17 cellular contexts compared by ENCODE assay signal in the genomic region with DNA sequence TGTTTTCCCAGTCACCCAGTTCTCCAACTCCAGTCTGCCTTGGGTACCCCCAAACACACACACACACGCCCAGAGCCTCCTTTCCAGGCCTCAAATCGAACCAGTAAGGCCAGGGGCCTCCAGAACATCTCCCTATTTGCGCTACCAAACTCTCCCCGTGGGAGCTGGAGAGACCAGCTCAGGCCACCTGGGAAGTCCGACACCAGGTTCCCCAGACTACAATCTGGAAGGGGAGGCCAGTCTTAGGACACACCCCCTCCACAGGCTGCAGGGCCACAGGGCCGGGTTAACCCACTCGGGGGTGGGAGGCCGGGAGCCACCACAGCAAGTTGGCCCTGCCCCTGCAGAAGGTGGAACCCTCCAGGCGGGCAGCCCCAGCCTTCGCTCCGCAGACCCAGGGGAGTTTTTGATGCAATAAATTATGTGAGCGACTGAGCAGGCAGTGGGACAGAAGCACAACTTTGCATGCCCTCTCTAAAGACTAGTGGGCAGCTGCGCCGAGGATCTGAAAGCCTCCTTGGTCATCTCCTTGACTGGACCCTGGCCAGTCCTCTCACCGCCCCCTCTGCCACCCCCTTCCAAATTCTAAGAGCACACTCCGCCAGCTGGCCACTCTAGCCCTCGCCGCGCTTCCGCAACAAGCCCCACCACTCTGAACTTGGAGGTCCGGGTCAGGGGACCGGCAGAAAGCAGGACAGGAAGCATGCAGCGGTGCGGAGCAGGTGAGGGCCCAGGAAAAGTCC. TPM values are rescaled to one million over a fixed set of nuclear protein-coding genes. Genes with fewer than 3 reads are reported as not detected.
DNase-seq lines count a peak whose midpoint lies in the region; ATAC-seq, FAIRE-seq and TF ChIP-seq lines count a peak whose summit lies in the region.
"Had no signal": no experiment of that assay in that cellular context is flagged by ENCODE, and none has a peak within 500 bp of the region (broad histone marks: within the 10 kb centered on the region; RNA-seq: fewer than 3 reads in every experiment).

No MANE protein-coding gene starts in this region.

- H2AFZ ChIP-seq in osteoblast (ENCODE audit: low read length) (no peak overlapping the region), SK-N-SH (ENCODE audit: low read depth) (no peak overlapping the region)

- no peak for TF ChIP-seq EP300 in SK-N-SH (IDR thresholded peaks at IDR 0.05; ENCODE audit: borderline replicate concordance in 1 of 2, low read depth in 1 of 2, low read length in 1 of 2)

- TF ChIP-seq POLR2A in H54 (IDR thresholded peaks at IDR 0.05; ENCODE audit: low read depth, low read length), result no peak

- H3K4me1 ChIP-seq in CD4-positive, alpha-beta memory T cell (ENCODE audit: insufficient read depth, low read length), result peaks cover 14% of the 10 kb centered on the region
- H3K4me1 ChIP-seq in right atrium auricular region (peaks cover 0 to 28% of the 10 kb centered on the region in 2 donors), osteoblast (ENCODE audit: insufficient read depth, low read length) (no peaks in the 10 kb centered on the region), SK-N-SH (ENCODE audit: control insufficient read depth in 1 of 2, insufficient read depth in 2 of 2, low read depth in 1 of 2, low read length in 1 of 2) (peaks cover 0 to 17% of the 10 kb centered on the region in 2 experiments; a peak in 1 of 4 replicates)

- H3K9ac ChIP-seq in SK-N-SH, result no peak overlapping the region

- WGBS in SK-N-SH (ENCODE audit: low lambda C conversion rate), result 83% methylated on average over 12 of the region's 24 CpGs

- CTCF ChIA-PET in CD4-positive, alpha-beta memory T cell (lab: Charles Lee; ENCODE audit: partially characterized antibody), result interaction anchor here (3.0 kb wide), 1 partner anchor 15 kb away, joined by 8 read pairs; no protein-coding TSS in a partner anchor
- CTCF ChIA-PET in SK-N-SH (lab: Yijun Ruan, JAX), result interaction anchor here (0.7 to 25.3 kb wide), 6 partner anchors 13 to 254 kb away, joined by 3 to 1098 read pairs (median 3); no protein-coding TSS in a partner anchor
- CTCF ChIA-PET in activated CD8-positive, alpha-beta T cell treated with anti-CD3 and anti-CD28 coated beads, Interleukin-2, amount 10 ng/mL, durations not matched to agents 7 days and 5 days (lab: Charles Lee), result interaction anchor here (1.4 to 1.9 kb wide), 2 partner anchors 15 to 442 kb away, joined by 4 to 9 read pairs; no protein-coding TSS in a partner anchor

- no peaks in the 10 kb centered on the region for H3K36me3 Mint-ChIP-seq in CD4-positive, alpha-beta memory T cell
- H3K36me3 Mint-ChIP-seq in activated CD8-positive, alpha-beta T cell treated with anti-CD3 and anti-CD28 coated beads, Interleukin-2, amount 10 ng/mL, durations not matched to agents 7 days and 5 days (ENCODE audit: low read depth), result no peaks in the 10 kb centered on the region

- no peak overlapping the region for H3K27ac ChIP-seq in CD4-positive, alpha-beta memory T cell (ENCODE audit: low read depth, low read length)
- H3K27ac ChIP-seq in right atrium auricular region, result no peak overlapping the region
- H3K27ac ChIP-seq in osteoblast (ENCODE audit: low read depth, low read length), result no peak overlapping the region
- no peak overlapping the region; a peak in 1 of 4 replicates for H3K27ac ChIP-seq in SK-N-SH (ENCODE audit: low read depth in 2 of 2, low read length in 1 of 2)
- H3K27ac ChIP-seq: prostate gland had no signal

- H3K4me2 ChIP-seq in osteoblast (ENCODE audit: insufficient read depth, low read length) (no peak overlapping the region), SK-N-SH (no peak overlapping the region)

- no peak for ATAC-seq in activated CD8-positive, alpha-beta T cell treated with anti-CD3 and anti-CD28 coated beads, Interleukin-2, amount 10 ng/mL, durations not matched to agents 7 days and 5 days

- H3K27me3 Mint-ChIP-seq in CD4-positive, alpha-beta memory T cell, result peaks cover 30 to 35% of the 10 kb centered on the region in 2 donors
- H3K27me3 Mint-ChIP-seq in activated CD8-positive, alpha-beta T cell treated with anti-CD3 and anti-CD28 coated beads, Interleukin-2, amount 10 ng/mL, durations not matched to agents 7 days and 5 days (ENCODE audit: low read depth), result peaks cover 50% of the 10 kb centered on the region

- no peak overlapping the region for H3K27ac Mint-ChIP-seq in CD4-positive, alpha-beta memory T cell
- no peak overlapping the region for H3K27ac Mint-ChIP-seq in activated CD8-positive, alpha-beta T cell treated with anti-CD3 and anti-CD28 coated beads, Interleukin-2, amount 10 ng/mL, durations not matched to agents 7 days and 5 days
- H3K27ac Mint-ChIP-seq: activated B cell treated with CpG ODN at 0.5 μM for 24 hours; stimulated activated naive CD8-positive, alpha-beta T cell treated with anti-CD3 and anti-CD28 coated beads, Interleukin-15, Interleukin-2, amounts not matched to agents 100 ng/mL and 50 ng/mL, for 24 hours had no signal

- H3F3A ChIP-seq in SK-N-SH (replicated peaks; ENCODE audit: insufficient read depth), result no peaks in the 10 kb centered on the region

- H3K9me2 ChIP-seq in SK-N-SH, result no peaks in the 10 kb centered on the region

- H3K4me1 Mint-ChIP-seq in CD4-positive, alpha-beta memory T cell, result peaks cover 0 to 15% (median 3%) of the 10 kb centered on the region in 4 donors
- H3K4me1 Mint-ChIP-seq in activated CD8-positive, alpha-beta T cell treated with anti-CD3 and anti-CD28 coated beads, Interleukin-2, amount 10 ng/mL, durations not matched to agents 7 days and 5 days (ENCODE audit: low read depth), result no peaks in the 10 kb centered on the region

- TF ChIP-seq CTCF in WI38 (IDR thresholded peaks at IDR 0.05; ENCODE audit: low read depth, low read length), result no peak
- TF ChIP-seq CTCF in right atrium auricular region (IDR thresholded peaks at IDR 0.05), result no peak
- TF ChIP-seq CTCF in osteoblast (IDR thresholded peaks at IDR 0.05; ENCODE audit: extremely low read depth, low read depth, low read length), result no peak
- no peak for TF ChIP-seq CTCF in SK-N-SH (IDR thresholded peaks at IDR 0.05)

- no peaks in the 10 kb centered on the region for H3K9me3 ChIP-seq in CD4-positive, alpha-beta memory T cell (ENCODE audit: control insufficient read depth in 1 of 2, low read length in 2 of 2)
- H3K9me3 ChIP-seq in right atrium auricular region, result no peaks in the 10 kb centered on the region
- H3K9me3 ChIP-seq in osteoblast (ENCODE audit: low read depth, low read length), result no peaks in the 10 kb centered on the region
- no peaks in the 10 kb centered on the region for H3K9me3 ChIP-seq in SK-N-SH
- H3K9me3 ChIP-seq: prostate gland had no signal

- no peak for TF ChIP-seq RAD21 in SK-N-SH (IDR thresholded peaks at IDR 0.05; ENCODE audit: low read length)

- H3K79me2 ChIP-seq in osteoblast (ENCODE audit: insufficient read depth, low read length) (no peaks in the 10 kb centered on the region), SK-N-SH (ENCODE audit: insufficient read depth) (no peaks in the 10 kb centered on the region)

- intact Hi-C loops in CD4-positive, alpha-beta memory T cell (cut with micrococcal nuclease), result no loop called here

- H4K20me1 ChIP-seq in osteoblast (ENCODE audit: insufficient read depth, low read length) (no peaks in the 10 kb centered on the region), SK-N-SH (ENCODE audit: insufficient read depth) (no peaks in the 10 kb centered on the region)

- H3K4me3 ChIP-seq in CD4-positive, alpha-beta memory T cell (ENCODE audit: low read length in 2 of 2), result no peak overlapping the region
- H3K4me3 ChIP-seq in WI38 (ENCODE audit: low read depth, low read length) (peak overlapping the region; percentile 58), right atrium auricular region (peak overlapping the region; percentile 7 to 50), osteoblast (ENCODE audit: insufficient read depth, low read length) (peak overlapping the region; percentile 33), SK-N-SH (ENCODE audit: low read depth in 2 of 2, low read length in 1 of 2) (peak overlapping the region in 1 of 2 experiments; percentile 41; a peak in 1 of 4 replicates)

- DNase-seq in CD4-positive, alpha-beta memory T cell, result no peak
- no peak for DNase-seq in right atrium auricular region (ENCODE audit: low spot score)
- DNase-seq in osteoblast (ENCODE audit: insufficient read length, low spot score, missing footprints), result no peak
- DNase-seq in NCI-H446 (lab: John Stamatoyannopoulos, UW), result no peak
- no peak for DNase-seq in SK-N-SH
- no peak for DNase-seq in activated CD8-positive, alpha-beta T cell treated with anti-CD3 and anti-CD28 coated beads, Interleukin-2, amount 10 ng/mL, durations not matched to agents 7 days and 5 days
- DNase-seq in H54 (ENCODE audit: insufficient read length, low spot score), result no peak
- DNase-seq: activated B cell treated with CpG ODN at 0.5 μM for 24 hours, amygdala, GOT3, NCI-H2029 had no signal

- H3K9me3 Mint-ChIP-seq in CD4-positive, alpha-beta memory T cell, result peaks cover 0 to 4% (median 0%) of the 10 kb centered on the region in 8 donors
- H3K9me3 Mint-ChIP-seq in activated CD8-positive, alpha-beta T cell treated with anti-CD3 and anti-CD28 coated beads, Interleukin-2, amount 10 ng/mL, durations not matched to agents 7 days and 5 days (ENCODE audit: insufficient read depth), result peaks cover 1% of the 10 kb centered on the region

- H3K4me3 Mint-ChIP-seq in CD4-positive, alpha-beta memory T cell, result peak overlapping the region in 5 of 8 donors; percentile 13 to 52 (median 30)
- no peak overlapping the region for H3K4me3 Mint-ChIP-seq in activated CD8-positive, alpha-beta T cell treated with anti-CD3 and anti-CD28 coated beads, Interleukin-2, amount 10 ng/mL, durations not matched to agents 7 days and 5 days
- H3K4me3 Mint-ChIP-seq: activated B cell treated with CpG ODN at 0.5 μM for 24 hours; stimulated activated naive CD8-positive, alpha-beta T cell treated with anti-CD3 and anti-CD28 coated beads, Interleukin-15, Interleukin-2, amounts not matched to agents 100 ng/mL and 50 ng/mL, for 24 hours had no signal

- no peak for FAIRE-seq in H54 (lab: Jason Lieb, UNC)
- FAIRE-seq: G401.6 had no signal

- H3K36me3 ChIP-seq in CD4-positive, alpha-beta memory T cell (ENCODE audit: insufficient read depth, low read length), result no peaks in the 10 kb centered on the region
- H3K36me3 ChIP-seq in right atrium auricular region (no peaks in the 10 kb centered on the region), osteoblast (ENCODE audit: insufficient read depth, low read length) (no peaks in the 10 kb centered on the region), SK-N-SH (replicated peaks in 1 of 2; ENCODE audit: control insufficient read depth in 1 of 2, insufficient read depth in 2 of 2, low read length in 1 of 2) (no peaks in the 10 kb centered on the region)
- H3K36me3 ChIP-seq: prostate gland had no signal

- POLR2A ChIA-PET in CD4-positive, alpha-beta memory T cell (lab: Charles Lee; ENCODE audit: partially characterized antibody), result no interaction called here
- POLR2A ChIA-PET in SK-N-SH (lab: Yijun Ruan, JAX), result interaction anchor here (0.6 to 1.9 kb wide), 5 partner anchors 9 to 99 kb away, joined by 3 to 6 read pairs (median 4); no protein-coding TSS in a partner anchor
- POLR2A ChIA-PET in activated CD8-positive, alpha-beta T cell treated with anti-CD3 and anti-CD28 coated beads, Interleukin-2, amount 10 ng/mL, durations not matched to agents 7 days and 5 days (lab: Charles Lee), result interaction anchor here (0.5 kb wide), 1 partner anchor 517 kb away, joined by 3 read pairs; no protein-coding TSS in a partner anchor

- H3K27me3 ChIP-seq in CD4-positive, alpha-beta memory T cell (ENCODE audit: insufficient read depth, low read length), result peaks cover 18% of the 10 kb centered on the region
- H3K27me3 ChIP-seq in right atrium auricular region (peaks cover 0 to 19% of the 10 kb centered on the region in 2 donors), osteoblast (ENCODE audit: insufficient read depth, low read length) (peaks cover 50% of the 10 kb centered on the region), SK-N-SH (ENCODE audit: insufficient read depth) (peaks cover 28% of the 10 kb centered on the region)

RNA-seq across cellular contexts. Expression of gene IGF2, which starts 2.8 kb away (rescaled TPM):
- not detected for total RNA-seq in CD4-positive, alpha-beta memory T cell
- polyA plus RNA-seq in CD4-positive, alpha-beta memory T cell, result not detected
- total RNA-seq in right atrium auricular region (10 to 100 TPM; 43.2 to 61.9 TPM), osteoblast (53.9 and 68.8 TPM in 2 replicates)
- polyA plus RNA-seq in SK-N-SH (2012; rRNA removed), result 0.05 TPM in 1 of 2 replicates, not detected in the other
- polyA plus RNA-seq in SK-N-SH (2012; cell fraction: cytosol; rRNA removed), result 0.03 and 0.04 TPM in 2 replicates
- not detected in 2 replicates for polyA plus RNA-seq in SK-N-SH (2012; cell fraction: nucleus; rRNA removed)
- not detected for total RNA-seq in activated CD8-positive, alpha-beta T cell treated with anti-CD3 and anti-CD28 coated beads, Interleukin-2, amount 10 ng/mL, durations not matched to agents 7 days and 5 days
- total RNA-seq: activated B cell treated with CpG ODN at 0.5 μM for 24 hours had no signal

RNA-seq across cellular contexts. Expression of gene INS, which starts 24.6 kb away (rescaled TPM):
- total RNA-seq in CD4-positive, alpha-beta memory T cell, result not detected
- polyA plus RNA-seq in CD4-positive, alpha-beta memory T cell, result not detected
- total RNA-seq in right atrium auricular region, result not detected
- total RNA-seq in osteoblast, result not detected in 2 replicates
- polyA plus RNA-seq in SK-N-SH (2012; rRNA removed), result not detected in 2 replicates
- not detected in 2 replicates for polyA plus RNA-seq in SK-N-SH (2012; cell fraction: cytosol; rRNA removed)
- not detected in 2 replicates for polyA plus RNA-seq in SK-N-SH (2012; cell fraction: nucleus; rRNA removed)
- total RNA-seq in activated CD8-positive, alpha-beta T cell treated with anti-CD3 and anti-CD28 coated beads, Interleukin-2, amount 10 ng/mL, durations not matched to agents 7 days and 5 days, result not detected
- total RNA-seq: activated B cell treated with CpG ODN at 0.5 μM for 24 hours, M059J, prostate gland had no signal

RNA-seq across cellular contexts. Expression of gene TH, which starts 35.2 kb away (rescaled TPM):
- total RNA-seq in CD4-positive, alpha-beta memory T cell, result not detected
- polyA plus RNA-seq in CD4-positive, alpha-beta memory T cell, result not detected
- total RNA-seq in right atrium auricular region, result not detected
- under 0.01 TPM in 1 of 2 replicates, not detected in the other for total RNA-seq in osteoblast
- not detected in 2 replicates for polyA plus RNA-seq in SK-N-SH (2012; rRNA removed)
- polyA plus RNA-seq in SK-N-SH (2012; cell fraction: cytosol; rRNA removed), result not detected in 2 replicates
- polyA plus RNA-seq in SK-N-SH (2012; cell fraction: nucleus; rRNA removed), result not detected in 2 replicates
- total RNA-seq in activated CD8-positive, alpha-beta T cell treated with anti-CD3 and anti-CD28 coated beads, Interleukin-2, amount 10 ng/mL, durations not matched to agents 7 days and 5 days, result not detected
- total RNA-seq: activated B cell treated with CpG ODN at 0.5 μM for 24 hours, liver had no signal

Comparison
In these comparisons a context has a peak if more than half of its experiments do, and no peak if none do; other contexts are left out.
1. H3K4me3 ChIP-seq: peak in WI38 (single experiment), right atrium auricular region (2 of 2) and osteoblast (single experiment); none in CD4-positive, alpha-beta memory T cell (0 of 2).
2. RNA of gene IGF2, which starts 2.8 kb away (total RNA-seq): 53.9 to 68.8 TPM in osteoblast and 43.2 to 61.9 TPM in right atrium auricular region; not detected in CD4-positive, alpha-beta memory T cell and not detected in activated CD8-positive, alpha-beta T cell treated with anti-CD3 and anti-CD28 coated beads, Interleukin-2, amount 10 ng/mL, durations not matched to agents 7 days and 5 days; every median in the first group is over 10 times any median in the second.